Comparison of ENCODE assay signal across 1 cellular context in genomic region chr4:78410651-78411050, GRCh38.
TF ChIP-seq lines count a peak whose summit lies in the region.

No MANE protein-coding gene starts in this region.

TF ChIP-seq in GM23338, 12 proteins besides CTCF, POLR2A, EP300 and RAD21 (continued from another document):
- TF ChIP-seq REST (IDR thresholded peaks at IDR 0.05; ENCODE audit: unreplicated experiment) = no peak
